Comparison of ENCODE assay signal across 29 cellular contexts in genomic region chr11:129226207-129226798, GRCh38. TPM values are rescaled to one million over a fixed set of nuclear protein-coding genes. Genes with fewer than 3 reads are reported as not detected.
DNase-seq lines count a peak whose midpoint lies in the region; ATAC-seq, FAIRE-seq and TF ChIP-seq lines count a peak whose summit lies in the region.
"Had no signal": no experiment of that assay in that cellular context is flagged by ENCODE, and none has a peak within 500 bp of the region (broad histone marks: within the 10 kb centered on the region; RNA-seq: fewer than 3 reads in every experiment).

No MANE protein-coding gene starts in this region.

- H3K4me3 ChIP-seq in HCT116 (replicated peaks in 1 of 2; ENCODE audit: low read depth in 1 of 2, low read length in 2 of 2): no peak overlapping the region
- H3K4me3 ChIP-seq in HEK293 (ENCODE audit: low read depth, low read length): no peak overlapping the region
- no peak overlapping the region for H3K4me3 ChIP-seq in H7 (ENCODE audit: insufficient read depth, low read depth, low read length)
- H3K4me3 ChIP-seq: BLaER1, GM12878 had no signal

- no peak for TF ChIP-seq RAD21 in HCT116 (IDR thresholded peaks at IDR 0.05; ENCODE audit: low read depth)

- no peak overlapping the region for H3K9ac ChIP-seq in HCT116 (ENCODE audit: low read length)
- H3K9ac ChIP-seq: BLaER1 had no signal

- H3K4me2 ChIP-seq in HCT116 (ENCODE audit: low read length): no peak overlapping the region
- H3K4me2 ChIP-seq: BLaER1 had no signal

- H3K4me1 ChIP-seq in HCT116 (ENCODE audit: control insufficient read depth in 1 of 2, insufficient read depth in 2 of 2, low read length in 2 of 2): no peaks in the 10 kb centered on the region
- no peaks in the 10 kb centered on the region for H3K4me1 ChIP-seq in HEK293 (ENCODE audit: control insufficient read depth, insufficient read depth, low read length)
- H3K4me1 ChIP-seq: BE2C, BLaER1 had no signal

- H3K9me2 ChIP-seq in HCT116 (ENCODE audit: insufficient read depth): no peaks in the 10 kb centered on the region

- DNase-seq in HCT116 (ENCODE audit: low read depth, low spot score) (no peak), WTC11 (ENCODE audit: low spot score) (no peak), mesenteric fat pad (ENCODE audit: low spot score) (no peak), H7 (no peak), NCI-H1048 (lab: John Stamatoyannopoulos, UW) (no peak)
- DNase-seq in stimulated activated CD4-positive, alpha-beta T cell treated with anti-CD3 and anti-CD28 coated beads, Interleukin-15, amount 100 ng/mL, for 24 hours: no peak
- DNase-seq: 8988T; ACHN; BE2C; C1 segment of cervical spinal cord; CD4-positive, alpha-beta memory T cell; CD4-positive, CD25-positive, alpha-beta regulatory T cell; CD8-positive, alpha-beta memory T cell; COR-L47; DMS 273 treated with DMSO at 0.1 percent for 48 hours; DMS153; DMS79; DND-41; EL; GDM1 had no signal

- POLR2A ChIA-PET in HCT116 (lab: Charles Lee): no interaction called here
- POLR2A ChIA-PET in HEK293 (lab: Yijun Ruan, JAX): no interaction called here
- POLR2A ChIA-PET in WTC11 (lab: Charles Lee): no interaction called here

- no peak overlapping the region for H3K4me3 Mint-ChIP-seq in WTC11
- H3K4me3 Mint-ChIP-seq: CD14-positive monocyte; CD4-positive, alpha-beta memory T cell; CD4-positive, CD25-positive, alpha-beta regulatory T cell; CD8-positive, alpha-beta memory T cell had no signal

- no peak overlapping the region for H2AFZ ChIP-seq in HCT116 (ENCODE audit: low read depth, low read length, poor library complexity, severe bottlenecking)

- no peaks in the 10 kb centered on the region for H4K20me1 ChIP-seq in HCT116 (ENCODE audit: insufficient read depth)

- H3K9me3 ChIP-seq in HCT116 (ENCODE audit: control insufficient read depth in 1 of 2, insufficient read depth in 1 of 2, low read depth in 1 of 2, low read length in 2 of 2): peaks cover 5 to 13% of the 10 kb centered on the region in 2 experiments; a peak in 2 of 4 replicates
- no peaks in the 10 kb centered on the region for H3K9me3 ChIP-seq in HEK293 (ENCODE audit: control insufficient read depth, insufficient read depth, low read depth, low read length)
- H3K9me3 ChIP-seq: BE2C had no signal

- no peaks in the 10 kb centered on the region for H3K27me3 ChIP-seq in HCT116 (ENCODE audit: insufficient read depth, low read length)
- H3K27me3 ChIP-seq in H7 (ENCODE audit: control insufficient read depth, insufficient read depth, low read length): no peaks in the 10 kb centered on the region
- H3K27me3 ChIP-seq: BE2C, BLaER1 had no signal

- FAIRE-seq in endometrium (lab: Jason Lieb, UNC): peak; percentile 64
- FAIRE-seq: GM12878, GM12892, GM18507, GM19239 had no signal

- TF ChIP-seq CTCF in HCT116 (IDR thresholded peaks at IDR 0.05 in 2 of 3, conservative IDR thresholded peaks at IDR 0.05 in 1 of 3; ENCODE audit: borderline replicate concordance in 1 of 3, insufficient read depth in 1 of 3, low read depth in 2 of 3, low read length in 2 of 3) (no peak), HEK293 (tag by site-specific recombination; IDR thresholded peaks at IDR 0.05) (no peak), WTC11 (IDR thresholded peaks at IDR 0.05) (no peak)

- no peak overlapping the region for H3K27ac Mint-ChIP-seq in WTC11
- H3K27ac Mint-ChIP-seq: CD14-positive monocyte; CD4-positive, alpha-beta memory T cell; CD4-positive, CD25-positive, alpha-beta regulatory T cell; CD8-positive, alpha-beta memory T cell had no signal

- H3K79me2 ChIP-seq in HCT116 (ENCODE audit: insufficient read depth, low read length): peaks cover 40% of the 10 kb centered on the region

- H3K4me1 Mint-ChIP-seq in WTC11: peaks cover 18% of the 10 kb centered on the region
- H3K4me1 Mint-ChIP-seq: CD4-positive, alpha-beta memory T cell; CD4-positive, CD25-positive, alpha-beta regulatory T cell; CD8-positive, alpha-beta memory T cell had no signal

- CTCF ChIA-PET in HCT116 (lab: Charles Lee): no interaction called here
- CTCF ChIA-PET in HEK293 (lab: Yijun Ruan, JAX): no interaction called here
- CTCF ChIA-PET in WTC11 (lab: Charles Lee): no interaction called here

- intact Hi-C loops in HCT116 (cut with micrococcal nuclease): no loop called here

- RAD21 ChIA-PET in HCT116 (lab: Charles Lee; ENCODE audit: low non-redundant PET in 1 of 2, low total read pairs in 2 of 2, uncharacterized antibody in 2 of 2, unreplicated experiment in 2 of 2): no interaction called here

- H3K36me3 Mint-ChIP-seq in WTC11: peaks cover 32% of the 10 kb centered on the region
- H3K36me3 Mint-ChIP-seq: CD4-positive, alpha-beta memory T cell; CD4-positive, CD25-positive, alpha-beta regulatory T cell had no signal

- peaks cover 35% of the 10 kb centered on the region for H3K9me3 Mint-ChIP-seq in WTC11

- ATAC-seq in HCT116 (no peak), WTC11 (no peak)
- ATAC-seq: GM12878 had no signal

- BruUV-seq in HCT116 (replicated peaks; lab: Mats Ljungman, UMichigan): no TSS peak

- no peaks in the 10 kb centered on the region for H3K36me3 ChIP-seq in HCT116 (ENCODE audit: control insufficient read depth in 1 of 2, insufficient read depth in 2 of 2, low read length in 2 of 2)
- H3K36me3 ChIP-seq in HEK293 (ENCODE audit: control insufficient read depth in 2 of 2, insufficient read depth in 1 of 2, low read length in 2 of 2): no peaks in the 10 kb centered on the region
- no peaks in the 10 kb centered on the region for H3K36me3 ChIP-seq in H7 (replicated peaks; ENCODE audit: control insufficient read depth, insufficient read depth, low read length)
- H3K36me3 ChIP-seq: BE2C, BLaER1 had no signal

- no peak for TF ChIP-seq POLR2A in HCT116 (IDR thresholded peaks at IDR 0.05; ENCODE audit: borderline replicate concordance, extremely low read depth, insufficient read depth, insufficient read length)

- H3K27ac ChIP-seq in HCT116 (ENCODE audit: low read depth, low read length) (no peak overlapping the region), HEK293 (ENCODE audit: extremely low read depth, low read depth, low read length) (no peak overlapping the region)
- H3K27ac ChIP-seq: BLaER1 had no signal

- no peaks in the 10 kb centered on the region; the same call in 1 of the 2 replicates for H3K27me3 Mint-ChIP-seq in WTC11 (ENCODE audit: low read depth)
- H3K27me3 Mint-ChIP-seq: CD4-positive, CD25-positive, alpha-beta regulatory T cell had no signal

TF ChIP-seq in HCT116, 20 proteins besides CTCF, POLR2A, EP300 and RAD21:
- TF ChIP-seq CBX3 (IDR thresholded peaks at IDR 0.05; ENCODE audit: low read depth) (peak; percentile 83), SIN3A (IDR thresholded peaks at IDR 0.05; ENCODE audit: low read depth) (no peak)

TF ChIP-seq in HEK293, 187 proteins besides CTCF, POLR2A, EP300 and RAD21:
- TF ChIP-seq ZNF558 (tag by site-specific recombination; IDR thresholded peaks at IDR 0.05) (no peak), ZNF791 (tag by site-specific recombination; IDR thresholded peaks at IDR 0.05) (peak; percentile 99), SETDB1 (IDR thresholded peaks at IDR 0.05; ENCODE audit: insufficient read length, low read length) (peak; percentile 98), ZNF18 (tag by site-specific recombination; IDR thresholded peaks at IDR 0.05) (no peak), ZNF37A (tag by site-specific recombination; IDR thresholded peaks at IDR 0.05) (no peak), TRIM28 (IDR thresholded peaks at IDR 0.05; ENCODE audit: borderline replicate concordance, low read length) (peak; percentile 87; the same call in 1 of the 2 replicates)

TF ChIP-seq in WTC11, 78 proteins besides CTCF, POLR2A, EP300 and RAD21:
- TF ChIP-seq ESRRA (CRISPR knock-in tag; IDR thresholded peaks at IDR 0.05; ENCODE audit: borderline replicate concordance) (no peak), USF2 (CRISPR knock-in tag; IDR thresholded peaks at IDR 0.05) (no peak), ATF3 (CRISPR knock-in tag; conservative IDR thresholded peaks at IDR 0.05) (no peak), TEAD4 (CRISPR knock-in tag; IDR thresholded peaks at IDR 0.05) (no peak), TP53 (CRISPR knock-in tag; IDR thresholded peaks at IDR 0.05) (no peak), FOXJ3 (CRISPR knock-in tag; IDR thresholded peaks at IDR 0.05; ENCODE audit: borderline replicate concordance) (no peak), ZNF317 (CRISPR knock-in tag; IDR thresholded peaks at IDR 0.05; ENCODE audit: borderline replicate concordance, low read depth) (peak; percentile 50; the same call in 1 of the 2 replicates)
TF ChIP-seq in WTC11: peak in this region for 1.

RNA-seq across cellular contexts. Expression of gene ARHGAP32, which starts 34.2 kb away (rescaled TPM):
- total RNA-seq in HCT116 (2021; ENCODE audit: unreplicated experiment) (27.8 TPM), WTC11 (2021) (22.6 to 25.6 TPM (median 25.3 TPM) in 3 replicates), mesenteric fat pad (17.1 TPM)
- polyA plus RNA-seq in HCT116 (2012): 12.8 and 13.3 TPM in 2 replicates
- 15.6 and 18.4 TPM in 2 replicates for total RNA-seq in H7 (2014; rRNA removed; shearing (Covaris generic))
- total RNA-seq: G401 had no signal
